In the genomic region with DNA sequence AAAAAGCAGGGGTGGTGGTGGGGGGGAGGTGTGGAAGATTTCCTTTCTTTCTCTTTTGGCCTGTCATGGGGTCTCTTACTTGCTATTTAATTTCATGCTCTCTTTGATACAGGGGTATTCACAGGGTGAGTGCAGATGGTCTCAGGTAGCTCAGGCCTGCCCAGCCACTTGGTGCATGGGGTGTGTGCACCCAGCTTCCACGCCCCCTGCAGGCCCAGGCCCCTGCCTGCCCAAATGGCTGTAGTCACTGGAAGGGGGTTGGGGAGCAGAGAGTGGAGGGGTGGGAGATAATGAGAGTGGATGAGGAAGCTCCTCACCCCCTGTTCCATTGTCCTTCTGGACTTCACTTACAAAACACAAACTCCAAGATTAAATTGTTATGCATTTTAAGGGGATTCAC, we compare ENCODE assay signal across 1 cellular context.
TF ChIP-seq lines count a peak whose summit lies in the region.

No MANE protein-coding gene starts in this region.

TF ChIP-seq in WTC11, 78 proteins besides CTCF, POLR2A, EP300 and RAD21 (continued from another document):
- TF ChIP-seq, protein P1, sequence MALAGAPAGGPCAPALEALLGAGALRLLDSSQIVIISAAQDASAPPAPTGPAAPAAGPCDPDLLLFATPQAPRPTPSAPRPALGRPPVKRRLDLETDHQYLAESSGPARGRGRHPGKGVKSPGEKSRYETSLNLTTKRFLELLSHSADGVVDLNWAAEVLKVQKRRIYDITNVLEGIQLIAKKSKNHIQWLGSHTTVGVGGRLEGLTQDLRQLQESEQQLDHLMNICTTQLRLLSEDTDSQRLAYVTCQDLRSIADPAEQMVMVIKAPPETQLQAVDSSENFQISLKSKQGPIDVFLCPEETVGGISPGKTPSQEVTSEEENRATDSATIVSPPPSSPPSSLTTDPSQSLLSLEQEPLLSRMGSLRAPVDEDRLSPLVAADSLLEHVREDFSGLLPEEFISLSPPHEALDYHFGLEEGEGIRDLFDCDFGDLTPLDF (CRISPR knock-in tag; IDR thresholded peaks at IDR 0.05) = no peak
- TF ChIP-seq, protein P2, sequence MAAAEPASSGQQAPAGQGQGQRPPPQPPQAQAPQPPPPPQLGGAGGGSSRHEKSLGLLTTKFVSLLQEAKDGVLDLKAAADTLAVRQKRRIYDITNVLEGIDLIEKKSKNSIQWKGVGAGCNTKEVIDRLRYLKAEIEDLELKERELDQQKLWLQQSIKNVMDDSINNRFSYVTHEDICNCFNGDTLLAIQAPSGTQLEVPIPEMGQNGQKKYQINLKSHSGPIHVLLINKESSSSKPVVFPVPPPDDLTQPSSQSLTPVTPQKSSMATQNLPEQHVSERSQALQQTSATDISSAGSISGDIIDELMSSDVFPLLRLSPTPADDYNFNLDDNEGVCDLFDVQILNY (CRISPR knock-in tag; IDR thresholded peaks at IDR 0.05) = no peak
- no peak for TF ChIP-seq PRRX2 (CRISPR knock-in tag; IDR thresholded peaks at IDR 0.05)
